Comparison of ENCODE assay signal across 8 cellular contexts in the genomic region with DNA sequence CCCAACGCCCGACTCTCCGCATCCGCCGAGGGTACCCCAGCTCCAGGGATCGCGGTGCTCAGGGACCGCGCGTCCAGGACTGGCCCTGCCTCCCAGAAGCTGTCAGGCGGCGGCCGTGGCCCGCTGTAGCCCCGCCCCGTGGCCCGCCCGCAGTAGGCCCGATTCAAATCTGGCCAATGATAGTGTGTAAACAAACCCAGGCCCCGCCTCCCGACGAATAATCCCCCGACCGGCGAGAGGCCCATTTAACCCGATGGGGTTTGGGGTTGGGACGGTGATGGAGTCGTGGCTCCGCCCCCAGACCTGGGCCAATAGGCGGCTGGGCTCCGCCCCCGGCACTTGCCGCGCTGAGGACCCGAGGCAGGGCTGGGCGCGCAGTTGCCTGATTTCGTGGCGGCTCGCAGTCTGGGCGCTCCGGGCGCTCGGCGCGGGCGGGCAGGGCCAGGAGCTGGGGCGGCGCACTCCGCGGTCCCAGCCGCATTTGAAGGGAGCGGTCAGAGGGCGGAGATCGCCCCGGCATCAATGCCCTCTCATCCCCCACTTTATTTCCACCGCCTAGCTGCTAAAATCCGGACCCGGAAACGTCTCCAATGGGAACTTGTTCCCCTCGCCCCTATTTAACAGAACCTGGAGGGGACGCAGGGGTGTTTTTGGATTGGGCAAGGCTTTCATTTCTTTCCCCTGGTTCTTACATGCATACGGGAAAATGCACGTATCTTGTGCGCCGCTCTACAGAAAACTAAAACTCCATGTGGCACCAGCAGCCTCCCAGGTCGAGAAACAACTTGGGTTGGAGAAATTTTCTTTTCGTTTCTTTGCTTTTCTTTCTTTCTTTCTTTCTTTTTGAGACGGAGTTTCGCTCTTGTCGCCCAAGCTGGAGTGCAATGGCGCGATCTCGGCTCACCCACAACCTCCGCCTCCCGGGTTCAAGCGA. TPM values are rescaled to one million over a fixed set of nuclear protein-coding genes. Genes with fewer than 3 reads are reported as not detected.
DNase-seq lines count a peak whose midpoint lies in the region; ATAC-seq and TF ChIP-seq lines count a peak whose summit lies in the region.

No MANE protein-coding gene starts in this region.

- CTCF ChIA-PET in activated B cell treated with CpG ODN at 0.5 μM for 24 hours (lab: Charles Lee) = interaction anchor here (0.9 to 1.1 kb wide), 5 partner anchors 8 to 252 kb away, joined by 3 to 4 read pairs (median 3); a partner anchor contains a TSS

- H3K27ac Mint-ChIP-seq in activated B cell treated with CpG ODN at 0.5 μM for 24 hours = peak overlapping the region; percentile 76

- no peaks in the 10 kb centered on the region for H3K9me3 Mint-ChIP-seq in activated B cell treated with CpG ODN at 0.5 μM for 24 hours

- peaks cover 9% of the 10 kb centered on the region for H3K27me3 Mint-ChIP-seq in activated B cell treated with CpG ODN at 0.5 μM for 24 hours

- H3K4me3 Mint-ChIP-seq in activated B cell treated with CpG ODN at 0.5 μM for 24 hours = peak overlapping the region; percentile 84

- H3K4me1 ChIP-seq in spleen = peaks cover 0 to 39% (median 18%) of the 10 kb centered on the region in 6 donors

- peaks cover 10% of the 10 kb centered on the region for H3K4me1 Mint-ChIP-seq in activated B cell treated with CpG ODN at 0.5 μM for 24 hours

- no peaks in the 10 kb centered on the region for H3K9me3 ChIP-seq in spleen

- peaks cover 0 to 23% (median 0%) of the 10 kb centered on the region in 7 donors for H3K27me3 ChIP-seq in spleen (replicated peaks in 1 of 7)

- no peaks in the 10 kb centered on the region for H3K36me3 Mint-ChIP-seq in activated B cell treated with CpG ODN at 0.5 μM for 24 hours (ENCODE audit: low read depth)

- ATAC-seq in GM19023 (IDR thresholded peaks at IDR 0.05; ENCODE audit: unreplicated experiment) = peak; percentile 97
- peak; percentile 91 for ATAC-seq in HG03196 (IDR thresholded peaks at IDR 0.05; ENCODE audit: unreplicated experiment)
- ATAC-seq in activated B cell treated with CpG ODN at 0.5 μM for 24 hours (ENCODE audit: low read depth) = peak; percentile 97

- TF ChIP-seq POLR2A in spleen (IDR thresholded peaks at IDR 0.05) = peak; percentile 34 to 89 (median 59)

- no peak for TF ChIP-seq CTCF in AG09309 (IDR thresholded peaks at IDR 0.05; ENCODE audit: control insufficient read depth, insufficient read depth, low read depth, low read length, missing control alignments)
- TF ChIP-seq CTCF in activated B cell treated with CpG ODN at 0.5 μM for 24 hours (IDR thresholded peaks at IDR 0.05) = no peak
- peak in 6 of 11 experiments; percentile 5 to 49 (median 18) for TF ChIP-seq CTCF in spleen (IDR thresholded peaks at IDR 0.05 in 8 of 11, conservative IDR thresholded peaks at IDR 0.05 in 3 of 11)

- intact Hi-C loops in activated B cell treated with CpG ODN at 0.5 μM for 24 hours (cut with micrococcal nuclease) (loop anchor here (1.0 to 2.0 kb wide), 5 partner anchors 8 to 488 kb away; a partner anchor contains a TSS), spleen (cut with DNase I; ENCODE audit: low total_unique reads) (no loop called here)

- 4 to 7% (median 4%) methylated on average over 47 to 77 of the region's 77 CpGs for WGBS in spleen, 5 donors

- peak overlapping the region; percentile 60 for H3K4me3 ChIP-seq in AG09309 (ENCODE audit: control insufficient read depth, low read depth, low read length)
- H3K4me3 ChIP-seq in spleen = peak overlapping the region; percentile 48 to 79 (median 62)

- H3K36me3 ChIP-seq in spleen = no peaks in the 10 kb centered on the region

- DNase-seq in AG09309 (ENCODE audit: low read depth) (peak; percentile 94), NCI-H226 (peak; percentile 98), activated B cell treated with CpG ODN at 0.5 μM for 24 hours (peak; percentile 92), inferior parietal cortex (ENCODE audit: extremely low spot score) (peak; percentile 99), spleen (peak; percentile 100)
- peak; percentile 98 for DNase-seq in central memory CD4-positive, alpha-beta T cell

- POLR2A ChIA-PET in activated B cell treated with CpG ODN at 0.5 μM for 24 hours (lab: Charles Lee) = interaction anchor here (0.6 to 2.7 kb wide), 10 partner anchors 8 to 890 kb away, joined by 3 to 25 read pairs (median 6); a partner anchor contains a TSS

- peak overlapping the region; percentile 87 to 94 (median 92) for H3K27ac ChIP-seq in spleen

RNA-seq across cellular contexts. Expression of a gene that starts 8.4 kb away (rescaled TPM):
- total RNA-seq in activated B cell treated with CpG ODN at 0.5 μM for 24 hours = 15.9 and 16.0 TPM in 2 replicates
- total RNA-seq in spleen = 10 to 100 TPM; 10.9 to 21.8 (median 20.1) TPM
- 10 to 100 TPM in 1 of 3 donors, 1 to 10 TPM in 2; 2.2 to 10.2 (median 5.1) TPM for polyA plus RNA-seq in spleen

RNA-seq across cellular contexts. Expression of a gene that starts 27.6 kb away (rescaled TPM):
- not detected in 2 replicates for total RNA-seq in activated B cell treated with CpG ODN at 0.5 μM for 24 hours
- 1 to 10 TPM in 1 of 7 donors, under 1 TPM in 6; 0.34 to 1.2 (median 0.42) TPM for total RNA-seq in spleen
- polyA plus RNA-seq in spleen = under 1 TPM; 0.20 to 0.70 (median 0.50) TPM

Comparison
In these comparisons a context has a peak if more than half of its experiments do, and no peak if none do; other contexts are left out.
1. Peak in every context shown above with its lines: DNase-seq, ATAC-seq, H3K4me3 ChIP-seq and H3K27ac ChIP-seq.
2. CTCF ChIP-seq: peak in spleen (6 of 11); none in AG09309 (single experiment) and activated B cell treated with CpG ODN at 0.5 μM for 24 hours (single experiment).